In the genomic region with DNA sequence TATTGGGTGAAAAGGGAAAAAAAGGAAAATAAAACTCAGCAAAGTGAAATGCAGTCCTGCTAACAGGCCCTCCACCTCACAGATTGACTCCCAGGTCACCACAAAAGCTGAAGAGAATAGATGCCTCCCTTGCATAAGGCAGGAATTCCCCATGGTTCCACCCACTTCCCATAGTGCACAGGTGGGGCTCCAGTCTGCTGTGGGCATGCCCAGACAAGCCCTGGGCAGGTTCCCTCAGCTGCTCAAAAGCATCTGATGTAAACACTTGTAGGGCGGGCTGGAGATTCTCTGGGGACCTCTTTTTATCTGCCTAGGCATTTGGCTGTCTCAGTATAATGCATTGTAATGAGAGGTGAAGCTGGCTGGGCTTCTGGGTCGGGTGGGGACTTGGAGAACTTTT, we compare ENCODE assay signal across 19 cellular contexts.
DNase-seq lines count a peak whose midpoint lies in the region; ATAC-seq and TF ChIP-seq lines count a peak whose summit lies in the region.
"Had no signal": no experiment of that assay in that cellular context is flagged by ENCODE, and none has a peak within 500 bp of the region (broad histone marks: within the 10 kb centered on the region; RNA-seq: fewer than 3 reads in every experiment).

No MANE protein-coding gene starts in this region.

- H3K9me3 ChIP-seq in neuron (ENCODE audit: low read length): peaks cover 2% of the 10 kb centered on the region
- H3K9me3 ChIP-seq: A549, gastroesophageal sphincter, neutrophil, sigmoid colon had no signal

- no peaks in the 10 kb centered on the region for H3K36me3 Mint-ChIP-seq in nephron progenitor cell (ENCODE audit: low read depth)
- H3K36me3 Mint-ChIP-seq in activated T-cell treated with anti-CD3 and anti-CD28 coated beads, Interleukin-2, amount 50 U/mL, for 24 hours (ENCODE audit: low read depth): no peaks in the 10 kb centered on the region
- H3K36me3 Mint-ChIP-seq: activated naive CD8-positive, alpha-beta T cell treated with anti-CD3 and anti-CD28 coated beads, Interleukin-2, amount 10 ng/mL, durations not matched to agents 7 days and 5 days; CD4-positive, CD25-positive, alpha-beta regulatory T cell; stimulated activated effector memory CD8-positive, alpha-beta T cell treated with anti-CD3 and anti-CD28 coated beads, Interleukin-12 subunit alpha, Interleukin-12 subunit beta, amount 100 ng/mL, for 72 hours had no signal

- peak overlapping the region; percentile 67 for H2AFZ ChIP-seq in neuron (ENCODE audit: low read depth, low read length)

- no peaks in the 10 kb centered on the region for H3K4me1 Mint-ChIP-seq in nephron progenitor cell
- no peaks in the 10 kb centered on the region for H3K4me1 Mint-ChIP-seq in activated T-cell treated with anti-CD3 and anti-CD28 coated beads, Interleukin-2, amount 50 U/mL, for 24 hours (ENCODE audit: low read depth)
- H3K4me1 Mint-ChIP-seq: activated naive CD8-positive, alpha-beta T cell treated with anti-CD3 and anti-CD28 coated beads, Interleukin-2, amount 10 ng/mL, durations not matched to agents 7 days and 5 days; CD4-positive, CD25-positive, alpha-beta regulatory T cell; stimulated activated effector memory CD8-positive, alpha-beta T cell treated with anti-CD3 and anti-CD28 coated beads, Interleukin-12 subunit alpha, Interleukin-12 subunit beta, amount 100 ng/mL, for 72 hours had no signal

- H3K4me3 Mint-ChIP-seq in nephron progenitor cell: no peak overlapping the region
- no peak overlapping the region for H3K4me3 Mint-ChIP-seq in activated T-cell treated with anti-CD3 and anti-CD28 coated beads, Interleukin-2, amount 50 U/mL, for 24 hours
- H3K4me3 Mint-ChIP-seq: activated naive CD8-positive, alpha-beta T cell treated with anti-CD3 and anti-CD28 coated beads, Interleukin-2, amount 10 ng/mL, durations not matched to agents 7 days and 5 days; CD4-positive, CD25-positive, alpha-beta regulatory T cell; stimulated activated effector memory CD8-positive, alpha-beta T cell treated with anti-CD3 and anti-CD28 coated beads, Interleukin-12 subunit alpha, Interleukin-12 subunit beta, amount 100 ng/mL, for 72 hours had no signal

- no peak overlapping the region for H3K27ac Mint-ChIP-seq in nephron progenitor cell
- H3K27ac Mint-ChIP-seq in activated T-cell treated with anti-CD3 and anti-CD28 coated beads, Interleukin-2, amount 50 U/mL, for 24 hours: no peak overlapping the region
- H3K27ac Mint-ChIP-seq: activated naive CD8-positive, alpha-beta T cell treated with anti-CD3 and anti-CD28 coated beads, Interleukin-2, amount 10 ng/mL, durations not matched to agents 7 days and 5 days; CD4-positive, CD25-positive, alpha-beta regulatory T cell; stimulated activated effector memory CD8-positive, alpha-beta T cell treated with anti-CD3 and anti-CD28 coated beads, Interleukin-12 subunit alpha, Interleukin-12 subunit beta, amount 100 ng/mL, for 72 hours had no signal

- peaks cover 3% of the 10 kb centered on the region for H3K4me1 ChIP-seq in neuron (ENCODE audit: insufficient read depth, low read length)
- H3K4me1 ChIP-seq: A549, gastroesophageal sphincter, sigmoid colon had no signal

- no peak overlapping the region for H3K4me3 ChIP-seq in neuron (ENCODE audit: low read length)
- H3K4me3 ChIP-seq: A549, gastroesophageal sphincter, sigmoid colon had no signal

- peaks cover 16% of the 10 kb centered on the region for H3K9me3 Mint-ChIP-seq in nephron progenitor cell
- peaks cover 25% of the 10 kb centered on the region for H3K9me3 Mint-ChIP-seq in activated T-cell treated with anti-CD3 and anti-CD28 coated beads, Interleukin-2, amount 50 U/mL, for 24 hours

- DNase-seq in NCI-H510A (lab: John Stamatoyannopoulos, UW): peak; percentile 7
- no peak for DNase-seq in NCI-H510A treated with DMSO at 0.1 percent for 48 hours (lab: John Stamatoyannopoulos, UW)
- DNase-seq in NCI-H748 (lab: John Stamatoyannopoulos, UW; ENCODE audit: unreplicated experiment): peak; percentile 74
- DNase-seq in stimulated activated CD4-positive, alpha-beta T cell treated with anti-CD3 and anti-CD28 coated beads, Interleukin-4, amount 100 ng/mL, for 4 hours: no peak
- DNase-seq in nephron progenitor cell: no peak
- DNase-seq in activated T-cell treated with anti-CD3 and anti-CD28 coated beads, Interleukin-2, amount 50 U/mL, for 24 hours: no peak
- DNase-seq: activated naive CD8-positive, alpha-beta T cell treated with anti-CD3 and anti-CD28 coated beads, Interleukin-2, amount 10 ng/mL, durations not matched to agents 7 days and 5 days; caudate nucleus; CD4-positive, CD25-positive, alpha-beta regulatory T cell; mesendoderm; sigmoid colon; stimulated activated CD4-positive, alpha-beta T cell treated with anti-CD3 and anti-CD28 coated beads, Interleukin-4, amount 100 ng/mL, for 24 hours had no signal

- no peaks in the 10 kb centered on the region for H3K36me3 ChIP-seq in neuron (ENCODE audit: insufficient read depth, low read length)
- H3K36me3 ChIP-seq: gastroesophageal sphincter, neutrophil, sigmoid colon had no signal

- H3K27me3 Mint-ChIP-seq in nephron progenitor cell (ENCODE audit: low read depth, poor library complexity): no peaks in the 10 kb centered on the region
- no peaks in the 10 kb centered on the region for H3K27me3 Mint-ChIP-seq in activated T-cell treated with anti-CD3 and anti-CD28 coated beads, Interleukin-2, amount 50 U/mL, for 24 hours
- H3K27me3 Mint-ChIP-seq: activated naive CD8-positive, alpha-beta T cell treated with anti-CD3 and anti-CD28 coated beads, Interleukin-2, amount 10 ng/mL, durations not matched to agents 7 days and 5 days; CD4-positive, CD25-positive, alpha-beta regulatory T cell had no signal

- H3K27me3 ChIP-seq in neuron (ENCODE audit: insufficient read depth, low read length): no peaks in the 10 kb centered on the region
- H3K27me3 ChIP-seq: gastroesophageal sphincter, neutrophil, sigmoid colon had no signal

- no peak for TF ChIP-seq CTCF in nephron progenitor cell (IDR thresholded peaks at IDR 0.05)

- peak; percentile 64 for ATAC-seq in HG02852 (IDR thresholded peaks at IDR 0.05; ENCODE audit: unreplicated experiment)
- ATAC-seq: A549; activated CD4-positive, CD25-positive, alpha-beta regulatory T cell treated with anti-CD3 and anti-CD28 coated beads, Interleukin-2, amount 50 U/mL, for 24 hours; gastroesophageal sphincter; stimulated activated effector memory CD8-positive, alpha-beta T cell treated with anti-CD3 and anti-CD28 coated beads, Interleukin-12 subunit alpha, Interleukin-12 subunit beta, amount 100 ng/mL, for 72 hours had no signal

Comparison
In these comparisons a context has a peak if more than half of its experiments do, and no peak if none do; other contexts are left out.
1. DNase-seq: peak in NCI-H510A (single experiment) and NCI-H748 (single experiment); none in NCI-H510A treated with DMSO at 0.1 percent for 48 hours (single experiment), stimulated activated CD4-positive, alpha-beta T cell treated with anti-CD3 and anti-CD28 coated beads, Interleukin-4, amount 100 ng/mL, for 4 hours (0 of 2), nephron progenitor cell (single experiment) and activated T-cell treated with anti-CD3 and anti-CD28 coated beads, Interleukin-2, amount 50 U/mL, for 24 hours (single experiment).